ENCODE assay signal across 28 cellular contexts in the genomic region with DNA sequence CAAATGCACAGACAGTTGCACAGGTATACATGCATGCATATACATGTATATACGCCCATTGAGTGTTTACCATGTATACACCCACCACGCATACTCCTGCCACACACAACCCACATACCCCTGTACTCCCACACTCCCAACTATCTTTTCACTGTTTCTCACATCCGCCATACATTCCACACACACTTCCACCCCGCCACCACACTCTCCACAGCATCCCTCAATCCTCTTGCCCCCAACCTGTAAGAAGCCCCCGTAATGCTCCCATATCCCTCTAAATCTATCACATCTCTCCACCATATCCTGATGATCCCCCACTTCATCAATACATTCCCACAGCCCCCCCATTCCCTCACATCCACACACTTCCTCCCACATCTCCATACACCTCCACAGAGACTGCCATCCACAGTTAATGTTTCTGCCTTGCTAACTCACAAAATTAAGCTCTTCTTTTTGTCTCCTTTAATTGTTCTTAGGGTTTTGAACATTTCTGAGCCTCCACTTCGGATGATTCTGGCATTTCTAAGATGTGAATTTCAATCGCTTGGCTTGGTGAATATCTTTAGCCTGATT. TPM values are rescaled to one million over a fixed set of nuclear protein-coding genes. Genes with fewer than 3 reads are reported as not detected.
"Had no signal": no experiment of that assay in that cellular context is flagged by ENCODE, and none has a peak within 500 bp of the region (broad histone marks: within the 10 kb centered on the region; RNA-seq: fewer than 3 reads in every experiment).

No MANE protein-coding gene starts in this region.

- H3K27me3 ChIP-seq: neural progenitor cell, ovary, right lobe of liver, sigmoid colon, stomach, thyroid gland, tibial nerve, upper lobe of left lung, vagina had no signal

- H3K4me2 ChIP-seq: neural progenitor cell had no signal

- H3K4me3 Mint-ChIP-seq: naive thymus-derived CD4-positive, alpha-beta T cell; natural killer cell; nephron; neural progenitor cell; stimulated activated effector memory CD8-positive, alpha-beta T cell treated with anti-CD3 and anti-CD28 coated beads, Interleukin-12 subunit alpha, Interleukin-12 subunit beta, amount 100 ng/mL, for 72 hours; stimulated activated naive B cell treated with anti-CD40 and anti-IgM and Interleukin-4, amounts not matched to agents 10 μg/mL and 1 μg/mL and 100 μg/mL, for 72 hours had no signal

- DNase-seq: naive thymus-derived CD4-positive, alpha-beta T cell; natural killer cell; occipital lobe; ovary; posterior cingulate gyrus; psoas muscle; right cardiac atrium; right lobe of liver; sigmoid colon; small intestine; stimulated activated CD4-positive, alpha-beta T cell treated with anti-CD3 and anti-CD28 coated beads, Interleukin-15, amount 100 ng/mL, for 24 hours; stimulated activated CD4-positive, alpha-beta T cell treated with anti-CD3 and anti-CD28 coated beads, Interleukin-2, amount 100 ng/mL, for 24 hours; stimulated activated CD4-positive, alpha-beta T cell treated with anti-CD3 and anti-CD28 coated beads, Interleukin-2, amount 100 ng/mL, for 48 hours; stimulated activated CD4-positive, alpha-beta T cell treated with anti-CD3 and anti-CD28 coated beads, Interleukin-4, amount 100 ng/mL, for 24 hours; stimulated activated naive B cell treated with anti-CD40 and anti-IgM and Interleukin-4, amounts not matched to agents 10 μg/mL and 1 μg/mL and 100 μg/mL, for 72 hours; stimulated activated naive CD4-positive, alpha-beta T cell treated with Interleukin-2 at 50 U/mL for 16 hours; stomach; thyroid gland; trophoblast cell; upper lobe of left lung had no signal

- H3K9me3 Mint-ChIP-seq: nephron; neural progenitor cell; stimulated activated effector memory CD8-positive, alpha-beta T cell treated with anti-CD3 and anti-CD28 coated beads, Interleukin-12 subunit alpha, Interleukin-12 subunit beta, amount 100 ng/mL, for 72 hours; stimulated activated naive B cell treated with anti-CD40 and anti-IgM and Interleukin-4, amounts not matched to agents 10 μg/mL and 1 μg/mL and 100 μg/mL, for 72 hours had no signal

- H3K36me3 ChIP-seq: neural progenitor cell, ovary, right lobe of liver, sigmoid colon, stomach, thoracic aorta, thyroid gland, tibial nerve, upper lobe of left lung, vagina had no signal

- H3K4me1 Mint-ChIP-seq: natural killer cell; nephron; neural progenitor cell; stimulated activated effector memory CD8-positive, alpha-beta T cell treated with anti-CD3 and anti-CD28 coated beads, Interleukin-12 subunit alpha, Interleukin-12 subunit beta, amount 100 ng/mL, for 72 hours; stimulated activated naive B cell treated with anti-CD40 and anti-IgM and Interleukin-4, amounts not matched to agents 10 μg/mL and 1 μg/mL and 100 μg/mL, for 72 hours had no signal

- H3K27ac ChIP-seq: neural progenitor cell, ovary, parathyroid adenoma, psoas muscle, right lobe of liver, sigmoid colon, stomach, thoracic aorta, thyroid gland, tibial nerve, upper lobe of left lung, vagina had no signal

- H3K4me1 ChIP-seq: neural progenitor cell, parathyroid adenoma, psoas muscle, right lobe of liver, sigmoid colon, stomach, thyroid gland, tibial nerve, upper lobe of left lung, vagina had no signal

- H3K27ac Mint-ChIP-seq: naive thymus-derived CD4-positive, alpha-beta T cell; natural killer cell; nephron; neural progenitor cell; progenitor cell of endocrine pancreas; stimulated activated effector memory CD8-positive, alpha-beta T cell treated with anti-CD3 and anti-CD28 coated beads, Interleukin-12 subunit alpha, Interleukin-12 subunit beta, amount 100 ng/mL, for 72 hours; stimulated activated naive B cell treated with anti-CD40 and anti-IgM and Interleukin-4, amounts not matched to agents 10 μg/mL and 1 μg/mL and 100 μg/mL, for 72 hours had no signal

- H3K9ac ChIP-seq: neural progenitor cell, parathyroid adenoma had no signal

- H3K36me3 Mint-ChIP-seq: naive thymus-derived CD4-positive, alpha-beta T cell; natural killer cell; neural progenitor cell; stimulated activated effector memory CD8-positive, alpha-beta T cell treated with anti-CD3 and anti-CD28 coated beads, Interleukin-12 subunit alpha, Interleukin-12 subunit beta, amount 100 ng/mL, for 72 hours; stimulated activated naive B cell treated with anti-CD40 and anti-IgM and Interleukin-4, amounts not matched to agents 10 μg/mL and 1 μg/mL and 100 μg/mL, for 72 hours had no signal

- H3K4me3 ChIP-seq: neural progenitor cell, ovary, psoas muscle, right lobe of liver, sigmoid colon, stomach, thoracic aorta, thyroid gland, tibial nerve, upper lobe of left lung, vagina had no signal

- H3K9me3 ChIP-seq: ovary, psoas muscle, right lobe of liver, sigmoid colon, stomach, thoracic aorta, thyroid gland, tibial nerve, upper lobe of left lung, vagina had no signal

- H3K27me3 Mint-ChIP-seq: stimulated activated naive B cell treated with anti-CD40 and anti-IgM and Interleukin-4, amounts not matched to agents 10 μg/mL and 1 μg/mL and 100 μg/mL, for 72 hours had no signal

- H3K79me2 ChIP-seq: parathyroid adenoma had no signal

RNA-seq across cellular contexts. Expression of gene GPR158, which starts 47.4 kb away (rescaled TPM):
- polyA plus RNA-seq: naive thymus-derived CD4-positive, alpha-beta T cell had no signal
